10 cellular contexts compared by ENCODE assay signal in the genomic region with DNA sequence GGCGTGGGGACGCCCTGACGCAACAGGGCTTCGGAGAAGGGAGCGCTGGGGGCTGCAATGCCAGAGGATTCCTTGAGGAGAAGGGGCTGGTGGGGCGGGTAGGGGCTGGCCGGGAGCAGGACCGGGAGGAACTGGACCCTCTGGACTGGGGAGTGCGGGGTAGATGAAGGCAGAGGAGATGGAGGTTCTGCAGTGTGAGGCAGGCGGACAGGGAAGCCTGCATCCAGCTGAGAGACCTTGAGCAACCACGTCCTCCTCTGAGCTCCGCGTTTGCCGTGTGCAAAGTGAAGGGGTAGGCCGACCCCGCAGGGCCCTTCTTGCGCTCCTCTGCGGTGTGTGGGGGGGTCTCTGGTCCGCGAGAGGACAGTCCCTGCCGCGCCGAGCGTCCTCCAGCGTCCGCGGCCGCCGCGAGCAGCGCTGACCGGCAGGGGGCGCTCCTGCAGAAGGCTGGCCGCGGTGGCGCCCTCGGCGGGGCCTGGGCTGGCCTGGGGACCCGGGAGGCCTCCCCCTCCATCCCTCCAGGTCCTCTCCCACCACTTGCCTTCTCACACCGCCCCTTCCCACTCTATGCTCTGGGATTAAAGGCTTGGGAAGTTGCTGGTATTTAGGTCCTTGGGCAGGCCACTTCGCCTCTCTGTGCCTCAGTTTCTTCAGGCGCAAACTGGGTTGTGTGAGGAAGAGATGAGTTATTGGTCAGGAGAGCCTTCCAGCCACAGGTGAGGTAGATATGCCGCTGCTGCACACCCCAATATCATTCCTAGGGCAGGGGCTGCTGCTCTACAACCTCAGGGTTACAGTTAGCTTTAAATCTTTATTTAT. TPM values are rescaled to one million over a fixed set of nuclear protein-coding genes. Genes with fewer than 3 reads are reported as not detected.
DNase-seq lines count a peak whose midpoint lies in the region; ATAC-seq and TF ChIP-seq lines count a peak whose summit lies in the region.
"Had no signal": no experiment of that assay in that cellular context is flagged by ENCODE, and none has a peak within 500 bp of the region (broad histone marks: within the 10 kb centered on the region; RNA-seq: fewer than 3 reads in every experiment).

No MANE protein-coding gene starts in this region.

- intact Hi-C loops in psoas muscle (cut with DNase I) = loop anchor here in 1 of 2 donors (2.0 to 10.0 kb wide), 2 partner anchors 99 to 153 kb away; no protein-coding TSS in a partner anchor

- peak; percentile 51 for TF ChIP-seq CTCF in GM12864 (IDR thresholded peaks at IDR 0.05; ENCODE audit: low read depth, low read length, missing control alignments)
- peak; percentile 26 for TF ChIP-seq CTCF in fibroblast of pulmonary artery (IDR thresholded peaks at IDR 0.05; ENCODE audit: low read length, missing control alignments)
- TF ChIP-seq CTCF in psoas muscle (IDR thresholded peaks at IDR 0.05) = peak; percentile 65

- ATAC-seq in psoas muscle = peak in 3 of 4 donors; percentile 49 to 68 (median 51)

- peaks cover 0 to 52% (median 8%) of the 10 kb centered on the region in 3 donors for H3K27me3 ChIP-seq in psoas muscle (ENCODE audit: insufficient read depth in 3 of 3, low read length in 2 of 3)

- H3K9me3 ChIP-seq in psoas muscle = no peaks in the 10 kb centered on the region

- no peaks in the 10 kb centered on the region for H3K4me1 ChIP-seq in psoas muscle

- H3K4me3 ChIP-seq in GM12864 (ENCODE audit: low read depth, low read length) = no peak overlapping the region
- H3K4me3 ChIP-seq in fibroblast of pulmonary artery (replicated peaks; ENCODE audit: low read depth, low read length) = no peak overlapping the region
- no peak overlapping the region for H3K4me3 ChIP-seq in psoas muscle

- H3K36me3 ChIP-seq in psoas muscle (ENCODE audit: insufficient read depth in 1 of 2, low read depth in 1 of 2) = no peaks in the 10 kb centered on the region

- H3K27ac ChIP-seq in psoas muscle = no peak overlapping the region
- H3K27ac ChIP-seq: epithelial cell of prostate, KMS-11 had no signal

- DNase-seq in GM12864 (ENCODE audit: low read depth) = no peak
- peak; percentile 27 for DNase-seq in RPMI8226
- peak; percentile 10 for DNase-seq in fibroblast of pulmonary artery (ENCODE audit: low read depth)
- DNase-seq in psoas muscle = no peak
- DNase-seq in NCI-H1436 treated with DMSO at 0.1 percent for 48 hours (lab: John Stamatoyannopoulos, UW) = no peak
- DNase-seq in NCI-H187 (lab: John Stamatoyannopoulos, UW) = no peak
- DNase-seq in MV-4-11 (lab: John Stamatoyannopoulos, UW) = no peak
- no peak for DNase-seq in SHP77 (lab: John Stamatoyannopoulos, UW)

- 13 to 18% (median 15%) methylated on average over 37 to 43 of the region's 43 CpGs for WGBS in psoas muscle, 3 donors

RNA-seq across cellular contexts. Expression of a gene that starts 9.6 kb away (rescaled TPM):
- total RNA-seq in psoas muscle = under 1 TPM in 2 of 4 donors, not detected in 2; 0.19 to 0.32 TPM
- under 1 TPM in 2 of 3 donors, not detected in 1; 0.05 to 0.06 TPM for polyA plus RNA-seq in psoas muscle

RNA-seq across cellular contexts. Expression of a gene that starts 23.3 kb away (rescaled TPM):
- total RNA-seq in psoas muscle = under 1 TPM in 3 of 4 donors, not detected in 1; 0.08 to 0.36 (median 0.17) TPM
- under 1 TPM in 2 of 3 donors, not detected in 1; 0.06 to 0.10 TPM for polyA plus RNA-seq in psoas muscle

Comparison
In these comparisons a context has a peak if more than half of its experiments do, and no peak if none do; other contexts are left out.
1. DNase-seq: peak in RPMI8226 (single experiment) and fibroblast of pulmonary artery (single experiment); none in GM12864 (single experiment), psoas muscle (0 of 2), NCI-H1436 treated with DMSO at 0.1 percent for 48 hours (single experiment), NCI-H187 (0 of 2), MV-4-11 (single experiment) and SHP77 (0 of 2).
2. Peak in every context shown above with its lines, with median percentiles within 50 percentile points of each other: CTCF ChIP-seq.